ENCODE assay signal across 1 cellular context in the genomic region with DNA sequence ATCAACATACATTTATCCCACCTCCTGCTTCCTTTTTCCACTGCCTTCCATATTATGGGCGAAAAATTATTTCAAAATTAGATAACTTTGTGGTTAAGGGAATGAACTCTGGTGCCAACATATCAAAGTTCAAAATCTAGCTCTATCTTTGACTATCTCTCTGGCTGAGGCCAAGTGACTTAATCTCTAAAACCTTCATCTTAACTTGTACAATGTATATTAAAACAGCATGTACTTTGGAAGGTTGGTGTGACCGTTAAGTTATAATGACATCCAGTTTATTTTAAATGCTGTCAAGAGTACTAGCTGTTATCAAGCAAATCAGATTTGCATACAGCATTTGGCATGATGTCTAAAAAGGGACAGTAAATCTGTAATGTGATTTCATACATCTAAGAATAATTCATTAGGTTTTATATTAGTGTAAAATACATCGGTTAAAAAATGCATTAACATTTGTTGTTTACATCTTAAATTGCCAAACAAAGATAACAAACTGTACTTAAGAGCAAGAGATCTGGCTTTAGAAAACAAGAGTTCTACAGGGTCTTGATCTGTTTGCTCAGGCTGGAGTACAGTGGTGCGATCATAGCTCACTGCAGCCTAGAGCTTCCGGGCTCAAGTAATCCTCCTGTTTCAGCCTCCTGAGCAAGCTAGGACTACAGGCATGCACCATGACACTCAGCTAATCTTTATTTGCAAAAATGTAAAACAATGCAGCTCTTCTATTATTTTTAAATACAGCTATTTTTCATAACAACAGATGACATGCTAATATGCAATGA.
TF ChIP-seq lines count a peak whose summit lies in the region.

No MANE protein-coding gene starts in this region.

TF ChIP-seq in IMR-90, 13 proteins besides CTCF, POLR2A, EP300 and RAD21:
- TF ChIP-seq, protein P1, sequence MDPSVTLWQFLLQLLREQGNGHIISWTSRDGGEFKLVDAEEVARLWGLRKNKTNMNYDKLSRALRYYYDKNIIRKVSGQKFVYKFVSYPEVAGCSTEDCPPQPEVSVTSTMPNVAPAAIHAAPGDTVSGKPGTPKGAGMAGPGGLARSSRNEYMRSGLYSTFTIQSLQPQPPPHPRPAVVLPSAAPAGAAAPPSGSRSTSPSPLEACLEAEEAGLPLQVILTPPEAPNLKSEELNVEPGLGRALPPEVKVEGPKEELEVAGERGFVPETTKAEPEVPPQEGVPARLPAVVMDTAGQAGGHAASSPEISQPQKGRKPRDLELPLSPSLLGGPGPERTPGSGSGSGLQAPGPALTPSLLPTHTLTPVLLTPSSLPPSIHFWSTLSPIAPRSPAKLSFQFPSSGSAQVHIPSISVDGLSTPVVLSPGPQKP (IDR thresholded peaks at IDR 0.05; ENCODE audit: borderline replicate concordance, low read depth, low read length), result no peak
- TF ChIP-seq MXI1 (IDR thresholded peaks at IDR 0.05; ENCODE audit: borderline replicate concordance, low read depth, low read length), result no peak
